In genomic region chr11:118212131-118212725, GRCh38 we compare ENCODE assay signal across 15 cellular contexts. TPM values are rescaled to one million over a fixed set of nuclear protein-coding genes. Genes with fewer than 3 reads are reported as not detected.
DNase-seq lines count a peak whose midpoint lies in the region; ATAC-seq, FAIRE-seq and TF ChIP-seq lines count a peak whose summit lies in the region.
"Had no signal": no experiment of that assay in that cellular context is flagged by ENCODE, and none has a peak within 500 bp of the region (broad histone marks: within the 10 kb centered on the region; RNA-seq: fewer than 3 reads in every experiment).

No MANE protein-coding gene starts in this region.

- TF ChIP-seq RAD21 in HepG2 (CRISPR knock-in tag; IDR thresholded peaks at IDR 0.05) = peak; percentile 28; the same call in 1 of the 2 replicates

- peak overlapping the region; percentile 88 to 95 (median 95) for H3K27ac Mint-ChIP-seq in CD14-positive monocyte
- H3K27ac Mint-ChIP-seq in activated naive CD8-positive, alpha-beta T cell treated with anti-CD3 and anti-CD28 coated beads, Interleukin-2, amount 50 U/mL, for 24 hours = no peak overlapping the region

- H3K79me2 ChIP-seq in HepG2 (ENCODE audit: insufficient read depth, low read length) = no peaks in the 10 kb centered on the region

- in situ Hi-C loops in HepG2 (cut with HindIII; ENCODE audit: extremely low pct_ligation_motif_present, low pct_unique_long_range_greater_than_20kb) = no loop called here

- peak overlapping the region; percentile 59 for H3K4me2 ChIP-seq in HepG2 (ENCODE audit: low read depth, low read length)
- H3K4me2 ChIP-seq: BLaER1 had no signal

- no peak for ATAC-seq in activated naive CD8-positive, alpha-beta T cell treated with anti-CD3 and anti-CD28 coated beads, Interleukin-2, amount 50 U/mL, for 24 hours
- ATAC-seq in HepG2 (peak; percentile 98), HG03439 (IDR thresholded peaks at IDR 0.05; ENCODE audit: unreplicated experiment) (no peak), GM21526 (IDR thresholded peaks at IDR 0.05; ENCODE audit: low FRiP score, unreplicated experiment) (no peak)

- H3K9me3 ChIP-seq in HepG2 (ENCODE audit: low read length) = no peaks in the 10 kb centered on the region
- no peaks in the 10 kb centered on the region for H3K9me3 ChIP-seq in WERI-Rb-1 (ENCODE audit: severe bottlenecking)
- H3K9me3 ChIP-seq: BLaER1 had no signal

- peak in 1 of 2 experiments; percentile 52; a peak in 1 of 4 replicates for TF ChIP-seq POLR2A in HepG2 (IDR thresholded peaks at IDR 0.05; ENCODE audit: insufficient read depth in 1 of 2, low read depth in 2 of 2, low read length in 2 of 2)

- FAIRE-seq in HepG2 (lab: Jason Lieb, UNC) = peak; percentile 89

- peak; percentile 80 to 95; a peak in 3 of 4 replicates for TF ChIP-seq EP300 in HepG2 (IDR thresholded peaks at IDR 0.05; ENCODE audit: low read depth in 2 of 2, low read length in 2 of 2)
- TF ChIP-seq EP300 in HepG2 (CRISPR knock-in tag; IDR thresholded peaks at IDR 0.05; ENCODE audit: borderline replicate concordance) = peak; percentile 98

- 0% methylated on average over 7 of the region's 7 CpGs for WGBS in HepG2 (ENCODE audit: low lambda C conversion rate)

- intact Hi-C loops in CD14-positive monocyte (cut with micrococcal nuclease) (loop anchor here (5.0 to 10.0 kb wide), 3 partner anchors 40 to 67 kb away; partner anchors contain the start of genes MPZL2 (in 1 of the 2) and MPZL3 (in 1 of the 2)), HepG2 (cut with micrococcal nuclease; ENCODE audit: unreplicated experiment) (loop anchor here (1.0 kb wide), 3 partner anchors 10 to 40 kb away; partner anchors contain the start of gene MPZL3)

- peak overlapping the region; percentile 65 for H3K9ac ChIP-seq in HepG2 (ENCODE audit: insufficient read depth, low read depth, low read length)
- H3K9ac ChIP-seq: BLaER1 had no signal

- CTCF ChIA-PET in HepG2 (lab: Yijun Ruan, JAX; ENCODE audit: low intra/inter-chr PET ratio, low total read pairs) = no interaction called here

- H3K27ac ChIP-seq in HepG2 (ENCODE audit: extremely low read length, insufficient read depth, low read length) (peak overlapping the region; percentile 95), WERI-Rb-1 (no peak overlapping the region)
- H3K27ac ChIP-seq: BLaER1, epithelial cell of prostate had no signal

- BruUV-seq in HepG2 (replicated peaks; lab: Mats Ljungman, UMichigan) = no TSS peak

- peak overlapping the region in 1 of 2 donors; percentile 55 for H3K4me3 Mint-ChIP-seq in CD14-positive monocyte
- peak overlapping the region; percentile 92 for H3K4me3 Mint-ChIP-seq in activated naive CD8-positive, alpha-beta T cell treated with anti-CD3 and anti-CD28 coated beads, Interleukin-2, amount 50 U/mL, for 24 hours
- H3K4me3 Mint-ChIP-seq: neural crest cell had no signal

- no peaks in the 10 kb centered on the region for H4K20me1 ChIP-seq in HepG2 (ENCODE audit: insufficient read depth, low read length)
- H4K20me1 ChIP-seq: BLaER1 had no signal

- H3K4me1 Mint-ChIP-seq in CD14-positive monocyte = peaks cover 93% of the 10 kb centered on the region
- H3K4me1 Mint-ChIP-seq in activated naive CD8-positive, alpha-beta T cell treated with anti-CD3 and anti-CD28 coated beads, Interleukin-2, amount 50 U/mL, for 24 hours = peaks cover 71% of the 10 kb centered on the region

- H3K27me3 ChIP-seq in HepG2 (ENCODE audit: control insufficient read depth in 1 of 2, insufficient read depth in 2 of 2, low read length in 2 of 2) = no peaks in the 10 kb centered on the region
- H3K27me3 ChIP-seq in WERI-Rb-1 (ENCODE audit: insufficient read depth, low read depth, severe bottlenecking) = no peaks in the 10 kb centered on the region
- H3K27me3 ChIP-seq: BLaER1 had no signal

- H3K9me3 Mint-ChIP-seq in CD14-positive monocyte = peaks cover 0 to 4% (median 0%) of the 10 kb centered on the region in 7 donors
- no peaks in the 10 kb centered on the region for H3K9me3 Mint-ChIP-seq in activated naive CD8-positive, alpha-beta T cell treated with anti-CD3 and anti-CD28 coated beads, Interleukin-2, amount 50 U/mL, for 24 hours

- no peak for DNase-seq in CD14-positive monocyte (ENCODE audit: low spot score)
- DNase-seq in HuH-7.5 (ENCODE audit: low spot score) = peak; percentile 35
- no peak for DNase-seq in activated naive CD8-positive, alpha-beta T cell treated with anti-CD3 and anti-CD28 coated beads, Interleukin-2, amount 50 U/mL, for 24 hours
- DNase-seq in HepG2 (ENCODE audit: low spot score) = peak; percentile 99
- DNase-seq in NCI-H2107 (lab: John Stamatoyannopoulos, UW) = no peak
- DNase-seq in WERI-Rb-1 = no peak
- DNase-seq: activated CD4-positive, alpha-beta T cell treated with anti-CD3 and anti-CD28 coated beads for 4 hours; aorta; HCEC 1CT had no signal

- H3K4me1 ChIP-seq in HepG2 (ENCODE audit: insufficient read depth, low read length) = peaks cover 77% of the 10 kb centered on the region

- peaks cover 61 to 76% of the 10 kb centered on the region in 2 donors for H3K36me3 Mint-ChIP-seq in CD14-positive monocyte
- peaks cover 81% of the 10 kb centered on the region for H3K36me3 Mint-ChIP-seq in activated naive CD8-positive, alpha-beta T cell treated with anti-CD3 and anti-CD28 coated beads, Interleukin-2, amount 50 U/mL, for 24 hours (ENCODE audit: low read depth)

- POLR2A ChIA-PET in HepG2 (lab: Yijun Ruan, JAX) = interaction anchor here (0.8 to 4.1 kb wide), 11 partner anchors 10 to 856 kb away, joined by 3 to 49 read pairs (median 5); partner anchors contain the start of genes MPZL2, MPZL3 and VPS11

- no peak for TF ChIP-seq CTCF in CD14-positive monocyte (IDR thresholded peaks at IDR 0.05)
- peak; percentile 64 for TF ChIP-seq CTCF in HepG2 (CRISPR knock-in tag; IDR thresholded peaks at IDR 0.05)
- TF ChIP-seq CTCF in WERI-Rb-1 (IDR thresholded peaks at IDR 0.05; ENCODE audit: low read depth, low read length) = no peak

- H2AFZ ChIP-seq in HepG2 (ENCODE audit: low read length) = no peak overlapping the region

- H3K27me3 Mint-ChIP-seq in CD14-positive monocyte (ENCODE audit: low read depth in 3 of 3) = peaks cover 0 to 2% (median 1%) of the 10 kb centered on the region in 3 donors
- H3K27me3 Mint-ChIP-seq in activated naive CD8-positive, alpha-beta T cell treated with anti-CD3 and anti-CD28 coated beads, Interleukin-2, amount 50 U/mL, for 24 hours = no peaks in the 10 kb centered on the region

- H3K4me3 ChIP-seq in HepG2 (replicated peaks in 1 of 3; ENCODE audit: insufficient read depth in 1 of 3, low read depth in 2 of 3, low read length in 3 of 3) = peak overlapping the region in 1 of 3 experiments; percentile 37; a peak in 1 of 6 replicates
- H3K4me3 ChIP-seq in WERI-Rb-1 (ENCODE audit: low read depth, low read length) = no peak overlapping the region
- H3K4me3 ChIP-seq: BLaER1 had no signal

- H3K36me3 ChIP-seq in HepG2 (replicated peaks in 1 of 2; ENCODE audit: control insufficient read depth in 1 of 2, insufficient read depth in 2 of 2, low read length in 2 of 2) (no peaks in the 10 kb centered on the region), WERI-Rb-1 (no peaks in the 10 kb centered on the region)
- H3K36me3 ChIP-seq: BLaER1 had no signal

RNA-seq across cellular contexts. Expression of gene JAML, which starts 12.6 kb away (rescaled TPM):
- polyA plus RNA-seq in CD14-positive monocyte = 100 to 1,000 TPM; 748 to 968 TPM
- 3.3 and 3.8 TPM in 2 replicates for total RNA-seq in HepG2 (2016; rRNA removed; fragmentation: Illumina TruSeq; extraction: Trizol)
- total RNA-seq in HepG2 (2016; cell fraction: cytosol; rRNA removed; fragmentation: Illumina TruSeq; extraction: Trizol; ENCODE audit: low read depth) = 0.71 and 0.97 TPM in 2 replicates
- 3.7 and 4.6 TPM in 2 replicates for total RNA-seq in HepG2 (2016; cell fraction: insoluble cytoplasmic fraction; rRNA removed; fragmentation: Illumina TruSeq; extraction: Trizol)
- 1.8 and 1.9 TPM in 2 replicates for total RNA-seq in HepG2 (2016; cell fraction: membrane; rRNA removed; fragmentation: Illumina TruSeq; extraction: Trizol)
- total RNA-seq in HepG2 (2016; cell fraction: nucleus; rRNA removed; fragmentation: Illumina TruSeq; extraction: Trizol) = 3.5 and 4.0 TPM in 2 replicates
- polyA plus RNA-seq in HepG2 (2011; rRNA removed) = 2.0 and 2.8 TPM in 2 replicates
- 0.91 and 1.1 TPM in 2 replicates for polyA plus RNA-seq in HepG2 (2011; cell fraction: cytosol; rRNA removed)
- polyA plus RNA-seq in HepG2 (2011; cell fraction: nucleus; rRNA removed) = 8.0 and 9.7 TPM in 2 replicates
- 9.8 and 22.2 TPM in 2 replicates for polyA plus RNA-seq in HepG2 (2012)
- polyA plus RNA-seq in HepG2 (2016; cell fraction: cytosol; fragmentation: Illumina TruSeq; extraction: Trizol; ENCODE audit: low read depth) = 0.93 and 0.95 TPM in 2 replicates
- polyA plus RNA-seq in HepG2 (2016; cell fraction: insoluble cytoplasmic fraction; fragmentation: Illumina TruSeq; extraction: Trizol; ENCODE audit: low read depth) = 2.7 and 4.1 TPM in 2 replicates
- polyA plus RNA-seq in HepG2 (2016; cell fraction: membrane; fragmentation: Illumina TruSeq; extraction: Trizol; ENCODE audit: low read depth) = 1.4 and 1.7 TPM in 2 replicates
- 5.7 and 5.9 TPM in 2 replicates for polyA plus RNA-seq in HepG2 (2016; cell fraction: nucleus; fragmentation: Illumina TruSeq; extraction: Trizol; ENCODE audit: insufficient read depth, low read depth)
- 1.7 TPM in 1 of 2 replicates, not detected in the other for polyA minus RNA-seq in HepG2 (2011; rRNA and poly(A)+ RNA removed; ENCODE audit: low replicate concordance)
- 0.44 and 0.59 TPM in 2 replicates for polyA minus RNA-seq in HepG2 (2011; cell fraction: cytosol; rRNA and poly(A)+ RNA removed)
- polyA minus RNA-seq in HepG2 (2011; cell fraction: nucleus; rRNA and poly(A)+ RNA removed) = 6.0 and 6.1 TPM in 2 replicates
- total RNA-seq: LHCN-M2, neural crest cell had no signal

RNA-seq across cellular contexts. Expression of gene SCN2B, which starts 35.8 kb away (rescaled TPM):
- not detected for polyA plus RNA-seq in CD14-positive monocyte
- 0.02 TPM in 1 of 2 replicates, not detected in the other for total RNA-seq in HepG2 (2016; rRNA removed; fragmentation: Illumina TruSeq; extraction: Trizol)
- not detected in 2 replicates for total RNA-seq in HepG2 (2016; cell fraction: cytosol; rRNA removed; fragmentation: Illumina TruSeq; extraction: Trizol; ENCODE audit: low read depth)
- total RNA-seq in HepG2 (2016; cell fraction: insoluble cytoplasmic fraction; rRNA removed; fragmentation: Illumina TruSeq; extraction: Trizol) = 0.02 TPM in 1 of 2 replicates, not detected in the other
- total RNA-seq in HepG2 (2016; cell fraction: membrane; rRNA removed; fragmentation: Illumina TruSeq; extraction: Trizol) = not detected in 2 replicates
- total RNA-seq in HepG2 (2016; cell fraction: nucleus; rRNA removed; fragmentation: Illumina TruSeq; extraction: Trizol) = not detected in 2 replicates
- 0.01 TPM in 2 replicates for polyA plus RNA-seq in HepG2 (2011; rRNA removed)
- polyA plus RNA-seq in HepG2 (2011; cell fraction: cytosol; rRNA removed) = 0.01 and 0.03 TPM in 2 replicates
- 0.02 and 0.03 TPM in 2 replicates for polyA plus RNA-seq in HepG2 (2011; cell fraction: nucleus; rRNA removed)
- polyA plus RNA-seq in HepG2 (2012) = 0.03 TPM in 1 of 2 replicates, not detected in the other
- polyA plus RNA-seq in HepG2 (2016; cell fraction: cytosol; fragmentation: Illumina TruSeq; extraction: Trizol; ENCODE audit: low read depth) = not detected in 2 replicates
- polyA plus RNA-seq in HepG2 (2016; cell fraction: insoluble cytoplasmic fraction; fragmentation: Illumina TruSeq; extraction: Trizol; ENCODE audit: low read depth) = 0.03 TPM in 1 of 2 replicates, not detected in the other
- polyA plus RNA-seq in HepG2 (2016; cell fraction: membrane; fragmentation: Illumina TruSeq; extraction: Trizol; ENCODE audit: low read depth) = not detected in 2 replicates
- not detected in 2 replicates for polyA plus RNA-seq in HepG2 (2016; cell fraction: nucleus; fragmentation: Illumina TruSeq; extraction: Trizol; ENCODE audit: insufficient read depth, low read depth)
- polyA minus RNA-seq in HepG2 (2011; rRNA and poly(A)+ RNA removed; ENCODE audit: low replicate concordance) = not detected in 2 replicates
- not detected in 2 replicates for polyA minus RNA-seq in HepG2 (2011; cell fraction: cytosol; rRNA and poly(A)+ RNA removed)
- not detected in 2 replicates for polyA minus RNA-seq in HepG2 (2011; cell fraction: nucleus; rRNA and poly(A)+ RNA removed)
- total RNA-seq: LHCN-M2 had no signal
- polyA plus RNA-seq: aorta had no signal

RNA-seq across cellular contexts. Expression of gene MPZL3, which starts 39.9 kb away (rescaled TPM):
- polyA plus RNA-seq in CD14-positive monocyte = 1 to 10 TPM; 4.2 to 8.5 TPM
- 6.6 and 9.3 TPM in 2 replicates for total RNA-seq in HepG2 (2016; rRNA removed; fragmentation: Illumina TruSeq; extraction: Trizol)
- total RNA-seq in HepG2 (2016; cell fraction: cytosol; rRNA removed; fragmentation: Illumina TruSeq; extraction: Trizol; ENCODE audit: low read depth) = 0.51 and 0.88 TPM in 2 replicates
- total RNA-seq in HepG2 (2016; cell fraction: insoluble cytoplasmic fraction; rRNA removed; fragmentation: Illumina TruSeq; extraction: Trizol) = 6.1 and 9.5 TPM in 2 replicates
- 3.0 and 3.4 TPM in 2 replicates for total RNA-seq in HepG2 (2016; cell fraction: membrane; rRNA removed; fragmentation: Illumina TruSeq; extraction: Trizol)
- 7.4 and 9.6 TPM in 2 replicates for total RNA-seq in HepG2 (2016; cell fraction: nucleus; rRNA removed; fragmentation: Illumina TruSeq; extraction: Trizol)
- 4.5 and 5.3 TPM in 2 replicates for polyA plus RNA-seq in HepG2 (2011; rRNA removed)
- polyA plus RNA-seq in HepG2 (2011; cell fraction: cytosol; rRNA removed) = 3.1 and 4.4 TPM in 2 replicates
- 2.5 TPM in 2 replicates for polyA plus RNA-seq in HepG2 (2011; cell fraction: nucleus; rRNA removed)
- 4.4 and 4.5 TPM in 2 replicates for polyA plus RNA-seq in HepG2 (2012)
- polyA plus RNA-seq in HepG2 (2016; cell fraction: cytosol; fragmentation: Illumina TruSeq; extraction: Trizol; ENCODE audit: low read depth) = 0.26 and 0.48 TPM in 2 replicates
- polyA plus RNA-seq in HepG2 (2016; cell fraction: insoluble cytoplasmic fraction; fragmentation: Illumina TruSeq; extraction: Trizol; ENCODE audit: low read depth) = 3.1 and 3.5 TPM in 2 replicates
- polyA plus RNA-seq in HepG2 (2016; cell fraction: membrane; fragmentation: Illumina TruSeq; extraction: Trizol; ENCODE audit: low read depth) = 1.2 TPM in 2 replicates
- polyA plus RNA-seq in HepG2 (2016; cell fraction: nucleus; fragmentation: Illumina TruSeq; extraction: Trizol; ENCODE audit: insufficient read depth, low read depth) = 8.3 and 8.4 TPM in 2 replicates
- 3.3 and 7.7 TPM in 2 replicates for polyA minus RNA-seq in HepG2 (2011; rRNA and poly(A)+ RNA removed; ENCODE audit: low replicate concordance)
- polyA minus RNA-seq in HepG2 (2011; cell fraction: cytosol; rRNA and poly(A)+ RNA removed) = 8.2 and 11.8 TPM in 2 replicates
- polyA minus RNA-seq in HepG2 (2011; cell fraction: nucleus; rRNA and poly(A)+ RNA removed) = 3.5 and 4.4 TPM in 2 replicates
- total RNA-seq: LHCN-M2 had no signal

RNA-seq across cellular contexts. Expression of gene MPZL2, which starts 51.9 kb away (rescaled TPM):
- polyA plus RNA-seq in CD14-positive monocyte (10 to 100 TPM in 1 of 2 donors, 1 to 10 TPM in 1; 8.0 to 18.6 TPM), HepG2 (2011; rRNA removed) (41.0 and 53.7 TPM in 2 replicates)
- 16.6 and 27.9 TPM in 2 replicates for total RNA-seq in HepG2 (2016; rRNA removed; fragmentation: Illumina TruSeq; extraction: Trizol)
- total RNA-seq in HepG2 (2016; cell fraction: cytosol; rRNA removed; fragmentation: Illumina TruSeq; extraction: Trizol; ENCODE audit: low read depth) = 2.2 and 2.3 TPM in 2 replicates
- total RNA-seq in HepG2 (2016; cell fraction: insoluble cytoplasmic fraction; rRNA removed; fragmentation: Illumina TruSeq; extraction: Trizol) = 14.3 and 27.1 TPM in 2 replicates
- total RNA-seq in HepG2 (2016; cell fraction: membrane; rRNA removed; fragmentation: Illumina TruSeq; extraction: Trizol) = 4.6 and 5.7 TPM in 2 replicates
- total RNA-seq in HepG2 (2016; cell fraction: nucleus; rRNA removed; fragmentation: Illumina TruSeq; extraction: Trizol) = 37.3 and 38.2 TPM in 2 replicates
- polyA plus RNA-seq in HepG2 (2011; cell fraction: cytosol; rRNA removed) = 26.1 and 32.3 TPM in 2 replicates
- polyA plus RNA-seq in HepG2 (2011; cell fraction: nucleus; rRNA removed) = 33.6 and 34.4 TPM in 2 replicates
- 19.5 and 32.5 TPM in 2 replicates for polyA plus RNA-seq in HepG2 (2012)
- polyA plus RNA-seq in HepG2 (2016; cell fraction: cytosol; fragmentation: Illumina TruSeq; extraction: Trizol; ENCODE audit: low read depth) = 1.4 and 1.6 TPM in 2 replicates
- polyA plus RNA-seq in HepG2 (2016; cell fraction: insoluble cytoplasmic fraction; fragmentation: Illumina TruSeq; extraction: Trizol; ENCODE audit: low read depth) = 14.0 and 15.4 TPM in 2 replicates
- 2.7 and 3.2 TPM in 2 replicates for polyA plus RNA-seq in HepG2 (2016; cell fraction: membrane; fragmentation: Illumina TruSeq; extraction: Trizol; ENCODE audit: low read depth)
- 46.0 and 46.2 TPM in 2 replicates for polyA plus RNA-seq in HepG2 (2016; cell fraction: nucleus; fragmentation: Illumina TruSeq; extraction: Trizol; ENCODE audit: insufficient read depth, low read depth)
- 46.6 and 89.0 TPM in 2 replicates for polyA minus RNA-seq in HepG2 (2011; rRNA and poly(A)+ RNA removed; ENCODE audit: low replicate concordance)
- 16.1 and 23.3 TPM in 2 replicates for polyA minus RNA-seq in HepG2 (2011; cell fraction: cytosol; rRNA and poly(A)+ RNA removed)
- 32.2 and 41.3 TPM in 2 replicates for polyA minus RNA-seq in HepG2 (2011; cell fraction: nucleus; rRNA and poly(A)+ RNA removed)
- total RNA-seq: LHCN-M2, neural crest cell had no signal

RNA-seq across cellular contexts. Expression of gene SCN4B, which starts 59.6 kb away (rescaled TPM):
- polyA plus RNA-seq in CD14-positive monocyte (not detected), HepG2 (2011; rRNA removed) (0.29 and 0.38 TPM in 2 replicates)
- 0.04 TPM in 1 of 2 replicates, not detected in the other for total RNA-seq in HepG2 (2016; rRNA removed; fragmentation: Illumina TruSeq; extraction: Trizol)
- total RNA-seq in HepG2 (2016; cell fraction: cytosol; rRNA removed; fragmentation: Illumina TruSeq; extraction: Trizol; ENCODE audit: low read depth) = not detected in 2 replicates
- 0.19 TPM in 1 of 2 replicates, not detected in the other for total RNA-seq in HepG2 (2016; cell fraction: insoluble cytoplasmic fraction; rRNA removed; fragmentation: Illumina TruSeq; extraction: Trizol)
- 0.03 TPM in 1 of 2 replicates, not detected in the other for total RNA-seq in HepG2 (2016; cell fraction: membrane; rRNA removed; fragmentation: Illumina TruSeq; extraction: Trizol)
- total RNA-seq in HepG2 (2016; cell fraction: nucleus; rRNA removed; fragmentation: Illumina TruSeq; extraction: Trizol) = not detected in 2 replicates
- polyA plus RNA-seq in HepG2 (2011; cell fraction: cytosol; rRNA removed) = 0.13 and 0.19 TPM in 2 replicates
- 0.64 and 0.72 TPM in 2 replicates for polyA plus RNA-seq in HepG2 (2011; cell fraction: nucleus; rRNA removed)
- polyA plus RNA-seq in HepG2 (2012) = 0.07 TPM in 2 replicates
- polyA plus RNA-seq in HepG2 (2016; cell fraction: cytosol; fragmentation: Illumina TruSeq; extraction: Trizol; ENCODE audit: low read depth) = not detected in 2 replicates
- polyA plus RNA-seq in HepG2 (2016; cell fraction: insoluble cytoplasmic fraction; fragmentation: Illumina TruSeq; extraction: Trizol; ENCODE audit: low read depth) = 0.20 TPM in 1 of 2 replicates, not detected in the other
- 0.16 TPM in 1 of 2 replicates, not detected in the other for polyA plus RNA-seq in HepG2 (2016; cell fraction: membrane; fragmentation: Illumina TruSeq; extraction: Trizol; ENCODE audit: low read depth)
- polyA plus RNA-seq in HepG2 (2016; cell fraction: nucleus; fragmentation: Illumina TruSeq; extraction: Trizol; ENCODE audit: insufficient read depth, low read depth) = 0.17 and 0.42 TPM in 2 replicates
- 0.18 TPM in 1 of 2 replicates, not detected in the other for polyA minus RNA-seq in HepG2 (2011; rRNA and poly(A)+ RNA removed; ENCODE audit: low replicate concordance)
- not detected in 2 replicates for polyA minus RNA-seq in HepG2 (2011; cell fraction: cytosol; rRNA and poly(A)+ RNA removed)
- polyA minus RNA-seq in HepG2 (2011; cell fraction: nucleus; rRNA and poly(A)+ RNA removed) = 0.39 and 0.75 TPM in 2 replicates
- total RNA-seq: LHCN-M2 had no signal

Comparison
In these comparisons a context has a peak if more than half of its experiments do, and no peak if none do; other contexts are left out.
1. DNase-seq: peak in HuH-7.5 (single experiment) and HepG2 (single experiment); none in CD14-positive monocyte (single experiment), activated naive CD8-positive, alpha-beta T cell treated with anti-CD3 and anti-CD28 coated beads, Interleukin-2, amount 50 U/mL, for 24 hours (single experiment), NCI-H2107 (single experiment) and WERI-Rb-1 (single experiment).
2. RNA of gene JAML, which starts 12.6 kb away (polyA plus RNA-seq): 748 to 968 TPM in CD14-positive monocyte; 0.91 to 22.2 TPM in HepG2; every median in the first group is over 10 times any median in the second.